Comparison of ENCODE assay signal across 18 cellular contexts in genomic region chr20:62892348-62893304, GRCh38. TPM values are rescaled to one million over a fixed set of nuclear protein-coding genes. Genes with fewer than 3 reads are reported as not detected.
DNase-seq lines count a peak whose midpoint lies in the region; ATAC-seq and TF ChIP-seq lines count a peak whose summit lies in the region.
"Had no signal": no experiment of that assay in that cellular context is flagged by ENCODE, and none has a peak within 500 bp of the region (broad histone marks: within the 10 kb centered on the region; RNA-seq: fewer than 3 reads in every experiment).

No MANE protein-coding gene starts in this region.

- H3K4me3 Mint-ChIP-seq in T-helper 1 cell treated with Interleukin-12 subunit alpha and Interleukin-12 subunit beta and Interleukin-4 antibody, amounts not matched to agents 30 μg/mL and 1 μg/mL, for 36 hours = no peak overlapping the region
- H3K4me3 Mint-ChIP-seq in T-helper 17 cell (no peak overlapping the region), neural progenitor cell (no peak overlapping the region)

- H3K4me1 Mint-ChIP-seq in T-helper 1 cell treated with Interleukin-12 subunit alpha and Interleukin-12 subunit beta and Interleukin-4 antibody, amounts not matched to agents 30 μg/mL and 1 μg/mL, for 36 hours (ENCODE audit: low read depth) = peaks cover 24% of the 10 kb centered on the region
- H3K4me1 Mint-ChIP-seq in T-helper 17 cell (peaks cover 9% of the 10 kb centered on the region), neural progenitor cell (peaks cover 3% of the 10 kb centered on the region)

- no peaks in the 10 kb centered on the region for H3K27me3 Mint-ChIP-seq in T-helper 1 cell treated with Interleukin-12 subunit alpha and Interleukin-12 subunit beta and Interleukin-4 antibody, amounts not matched to agents 30 μg/mL and 1 μg/mL, for 36 hours (ENCODE audit: low read depth)
- H3K27me3 Mint-ChIP-seq in T-helper 17 cell (no peaks in the 10 kb centered on the region), neural progenitor cell (ENCODE audit: insufficient read depth, low read depth) (no peaks in the 10 kb centered on the region)

- ATAC-seq in T-helper 17 cell = peak; percentile 44
- ATAC-seq: mucosa of descending colon, Right ventricle myocardium inferior had no signal

- peak overlapping the region in 10 of 11 experiments; percentile 57 to 94 (median 84); a peak in 17 of 22 replicates for H3K4me2 ChIP-seq in BLaER1 treated with 17β-estradiol and CSF1 and Interleukin-3, amounts not matched to agents 10 nM and 100 nM
- H3K4me2 ChIP-seq in neural progenitor cell = no peak overlapping the region
- no peak overlapping the region for H3K4me2 ChIP-seq in GM23248 (ENCODE audit: unreplicated experiment)
- H3K4me2 ChIP-seq: hepatocyte had no signal

- H4K20me1 ChIP-seq in BLaER1 treated with 17β-estradiol and CSF1 and Interleukin-3, amounts not matched to agents 10 nM and 100 nM = peaks cover 0 to 95% (median 73%) of the 10 kb centered on the region in 11 experiments; a peak in 19 of 22 replicates
- H4K20me1 ChIP-seq in neural progenitor cell (ENCODE audit: low read depth) (no peaks in the 10 kb centered on the region), GM23248 (ENCODE audit: insufficient read depth) (no peaks in the 10 kb centered on the region)

- H3K9ac ChIP-seq in BLaER1 treated with 17β-estradiol and CSF1 and Interleukin-3, amounts not matched to agents 10 nM and 100 nM = peak overlapping the region in 2 of 11 experiments; percentile 3 to 64; a peak in 2 of 22 replicates
- H3K9ac ChIP-seq in neural progenitor cell (no peak overlapping the region), GM23248 (no peak overlapping the region)

- in situ Hi-C loops in GM23248 (cut with MboI) = no loop called here

- no peak overlapping the region for H3K4me3 ChIP-seq in BLaER1 treated with 17β-estradiol and CSF1 and Interleukin-3, amounts not matched to agents 10 nM and 100 nM
- H3K4me3 ChIP-seq in neural progenitor cell (no peak overlapping the region), GM23248 (no peak overlapping the region)
- H3K4me3 ChIP-seq: hepatocyte, mucosa of descending colon, skin epidermis had no signal

- TF ChIP-seq CTCF in neural progenitor cell (IDR thresholded peaks at IDR 0.05) (no peak), GM20000 (IDR thresholded peaks at IDR 0.05; ENCODE audit: extremely low read depth, missing control alignments) (no peak)

- H3F3A ChIP-seq in neural progenitor cell (ENCODE audit: low read depth) (peaks cover 10% of the 10 kb centered on the region), GM23248 (ENCODE audit: insufficient read depth) (peaks cover 17% of the 10 kb centered on the region; the same call in 1 of the 2 replicates)

- DNase-seq in T-helper 1 cell (no peak), T-helper 17 cell (no peak), left kidney (ENCODE audit: low read depth, low spot score) (peak; percentile 38), neural progenitor cell (ENCODE audit: low spot score) (no peak), GM23248 (no peak), GM20000 (ENCODE audit: low spot score) (no peak)
- DNase-seq: aorta, BE2C, mucosa of descending colon, NCI-H1105, NCI-H2107, NCI-H526 had no signal

- peak overlapping the region; percentile 64 for H3K27ac Mint-ChIP-seq in T-helper 1 cell treated with Interleukin-12 subunit alpha and Interleukin-12 subunit beta and Interleukin-4 antibody, amounts not matched to agents 30 μg/mL and 1 μg/mL, for 36 hours
- no peak overlapping the region for H3K27ac Mint-ChIP-seq in T-helper 17 cell
- no peak overlapping the region for H3K27ac Mint-ChIP-seq in neural progenitor cell

- no peaks in the 10 kb centered on the region for H3K9me2 ChIP-seq in GM23248 (ENCODE audit: insufficient read depth)

- no peaks in the 10 kb centered on the region for H3K9me3 Mint-ChIP-seq in T-helper 1 cell treated with Interleukin-12 subunit alpha and Interleukin-12 subunit beta and Interleukin-4 antibody, amounts not matched to agents 30 μg/mL and 1 μg/mL, for 36 hours
- H3K9me3 Mint-ChIP-seq in neural progenitor cell = no peaks in the 10 kb centered on the region

- H3K79me2 ChIP-seq in neural progenitor cell (ENCODE audit: low read depth) (no peaks in the 10 kb centered on the region), GM23248 (ENCODE audit: insufficient read depth) (no peaks in the 10 kb centered on the region; the same call in 1 of the 2 replicates)
- H3K79me2 ChIP-seq: hepatocyte had no signal

- peaks cover 57% of the 10 kb centered on the region for H3K36me3 Mint-ChIP-seq in T-helper 1 cell treated with Interleukin-12 subunit alpha and Interleukin-12 subunit beta and Interleukin-4 antibody, amounts not matched to agents 30 μg/mL and 1 μg/mL, for 36 hours (ENCODE audit: low read depth)
- peaks cover 2% of the 10 kb centered on the region for H3K36me3 Mint-ChIP-seq in T-helper 17 cell (ENCODE audit: low read depth)
- peaks cover 24% of the 10 kb centered on the region for H3K36me3 Mint-ChIP-seq in neural progenitor cell

- 89 to 90% methylated on average over 25 of the region's 25 CpGs for WGBS in GM23248 (ENCODE audit: low coverage in 1 of 2, low lambda C conversion rate in 2 of 2, missing lambda C conversion rate in 2 of 2), 2 experiments

- no peaks in the 10 kb centered on the region for H3K27me3 ChIP-seq in BLaER1 treated with 17β-estradiol and CSF1 and Interleukin-3, amounts not matched to agents 10 nM and 100 nM
- H3K27me3 ChIP-seq in neural progenitor cell (no peaks in the 10 kb centered on the region), GM23248 (replicated peaks; ENCODE audit: insufficient read depth) (no peaks in the 10 kb centered on the region)
- H3K27me3 ChIP-seq: BE2C, hepatocyte had no signal

- peaks cover 36 to 84% (median 71%) of the 10 kb centered on the region in 10 experiments for H3K4me1 ChIP-seq in BLaER1 treated with 17β-estradiol and CSF1 and Interleukin-3, amounts not matched to agents 10 nM and 100 nM
- H3K4me1 ChIP-seq in neural progenitor cell = no peaks in the 10 kb centered on the region
- H3K4me1 ChIP-seq in GM23248 (ENCODE audit: insufficient read depth) = peaks cover 5% of the 10 kb centered on the region; the same call in 1 of the 2 replicates

- H2AFZ ChIP-seq in neural progenitor cell (replicated peaks) = no peak overlapping the region
- H2AFZ ChIP-seq in GM23248 = no peak overlapping the region
- H2AFZ ChIP-seq: hepatocyte had no signal

- H3K9me3 ChIP-seq in BLaER1 treated with 17β-estradiol and CSF1 and Interleukin-3, amounts not matched to agents 10 nM and 100 nM (replicated peaks in 1 of 11) = no peaks in the 10 kb centered on the region
- H3K9me3 ChIP-seq in T-helper 17 cell (ENCODE audit: control insufficient read depth, low read length, poor library complexity, severe bottlenecking) (no peaks in the 10 kb centered on the region), neural progenitor cell (ENCODE audit: low read depth) (no peaks in the 10 kb centered on the region), GM23248 (ENCODE audit: low read depth) (no peaks in the 10 kb centered on the region)
- H3K9me3 ChIP-seq: BE2C, mucosa of descending colon had no signal

- peak overlapping the region in 1 of 11 experiments; percentile 16; a peak in 1 of 22 replicates for H3K27ac ChIP-seq in BLaER1 treated with 17β-estradiol and CSF1 and Interleukin-3, amounts not matched to agents 10 nM and 100 nM
- H3K27ac ChIP-seq in neural progenitor cell = no peak overlapping the region
- no peak overlapping the region for H3K27ac ChIP-seq in GM23248
- H3K27ac ChIP-seq: epithelial cell of prostate, hepatocyte, skin epidermis had no signal

- peaks cover 78 to 98% (median 92%) of the 10 kb centered on the region in 11 experiments for H3K36me3 ChIP-seq in BLaER1 treated with 17β-estradiol and CSF1 and Interleukin-3, amounts not matched to agents 10 nM and 100 nM
- H3K36me3 ChIP-seq in neural progenitor cell = no peaks in the 10 kb centered on the region
- peaks cover 58% of the 10 kb centered on the region for H3K36me3 ChIP-seq in GM23248 (ENCODE audit: low read depth)

RNA-seq across cellular contexts. Expression of gene TCFL5, which starts 31.0 kb away (rescaled TPM):
- 1 to 10 TPM; 4.4 to 5.0 TPM for total RNA-seq in T-helper 17 cell
- 29.1 and 36.3 TPM in 2 replicates for total RNA-seq in neural progenitor cell (ENCODE audit: low replicate concordance)
- 17.5 and 18.5 TPM in 2 replicates for total RNA-seq in GM23248 (2014; rRNA removed; shearing (Covaris generic))
- polyA plus RNA-seq in GM23248 (2016; fragmentation: Nextera tagmentation; extraction: Ambion mirVana) = 1.2 and 1.7 TPM in 2 replicates

RNA-seq across cellular contexts. Expression of gene DIDO1, which starts 33.7 kb away (rescaled TPM):
- total RNA-seq in T-helper 17 cell (10 to 100 TPM; 58.3 to 65.7 TPM), neural progenitor cell (ENCODE audit: low replicate concordance) (64.5 and 68.5 TPM in 2 replicates)
- total RNA-seq in GM23248 (2014; rRNA removed; shearing (Covaris generic)) = 28.6 and 37.1 TPM in 2 replicates
- 15.5 and 16.2 TPM in 2 replicates for polyA plus RNA-seq in GM23248 (2016; fragmentation: Nextera tagmentation; extraction: Ambion mirVana)

RNA-seq across cellular contexts. Expression of gene GID8, which starts 45.3 kb away (rescaled TPM):
- total RNA-seq in T-helper 17 cell (10 to 100 TPM; 33.4 to 39.9 TPM), neural progenitor cell (ENCODE audit: low replicate concordance) (48.7 and 50.0 TPM in 2 replicates)
- 29.1 and 31.0 TPM in 2 replicates for total RNA-seq in GM23248 (2014; rRNA removed; shearing (Covaris generic))
- polyA plus RNA-seq in GM23248 (2016; fragmentation: Nextera tagmentation; extraction: Ambion mirVana) = 17.5 and 17.6 TPM in 2 replicates

RNA-seq across cellular contexts. Expression of gene SLC17A9, which starts 59.9 kb away (rescaled TPM):
- total RNA-seq in T-helper 17 cell (1 to 10 TPM in 1 of 2 donors, under 1 TPM in 1; 0.89 to 2.4 TPM), neural progenitor cell (ENCODE audit: low replicate concordance) (0.17 and 0.74 TPM in 2 replicates)
- 11.1 and 19.5 TPM in 2 replicates for total RNA-seq in GM23248 (2014; rRNA removed; shearing (Covaris generic))
- 17.7 and 23.2 TPM in 2 replicates for polyA plus RNA-seq in GM23248 (2016; fragmentation: Nextera tagmentation; extraction: Ambion mirVana)

Comparison
In these comparisons a context has a peak if more than half of its experiments do, and no peak if none do; other contexts are left out.
1. H3K4me2 ChIP-seq: peak in BLaER1 treated with 17β-estradiol and CSF1 and Interleukin-3, amounts not matched to agents 10 nM and 100 nM (10 of 11); none in neural progenitor cell (single experiment) and GM23248 (single experiment).